Comparison of ENCODE assay signal across 8 cellular contexts in genomic region chr2:207711750-207712487, GRCh38. TPM values are rescaled to one million over a fixed set of nuclear protein-coding genes. Genes with fewer than 3 reads are reported as not detected.
DNase-seq lines count a peak whose midpoint lies in the region; ATAC-seq and TF ChIP-seq lines count a peak whose summit lies in the region.

No MANE protein-coding gene starts in this region.

- H3K4me3 ChIP-seq in HL-60 (replicated peaks; ENCODE audit: insufficient read depth, low read length) (peak overlapping the region; percentile 76), breast epithelium (peak overlapping the region; percentile 86 to 97 (median 87)), kidney epithelial cell (ENCODE audit: low read depth, low read length) (peak overlapping the region; percentile 80)

- no peaks in the 10 kb centered on the region for H3K9me3 ChIP-seq in breast epithelium

- H3K27ac ChIP-seq in HL-60 (replicated peaks) (peak overlapping the region; percentile 72), breast epithelium (peak overlapping the region; percentile 70 to 93)

- no peaks in the 10 kb centered on the region for H3K4me1 ChIP-seq in breast epithelium

- H3K27me3 ChIP-seq in HL-60 (ENCODE audit: insufficient read depth, poor library complexity, severe bottlenecking) (no peaks in the 10 kb centered on the region), breast epithelium (no peaks in the 10 kb centered on the region), kidney epithelial cell (ENCODE audit: control insufficient read depth, insufficient read depth, low read length) (no peaks in the 10 kb centered on the region)

- no peak for TF ChIP-seq CTCF in HL-60 (IDR thresholded peaks at IDR 0.05; ENCODE audit: insufficient read depth, low read length)
- TF ChIP-seq CTCF in breast epithelium (IDR thresholded peaks at IDR 0.05) = no peak
- no peak for TF ChIP-seq CTCF in kidney epithelial cell (IDR thresholded peaks at IDR 0.05; ENCODE audit: insufficient read depth, low read length, poor library complexity, severe bottlenecking)

- intact Hi-C loops in breast epithelium (cut with DNase I; ENCODE audit: low total_unique reads) = loop anchor here (2.0 kb wide), 1 partner anchor 53 kb away; no protein-coding TSS in a partner anchor

- peak; percentile 20 for ATAC-seq in GM21360 (IDR thresholded peaks at IDR 0.05; ENCODE audit: unreplicated experiment)

- DNase-seq in COR-L47 (lab: John Stamatoyannopoulos, UW) (peak; percentile 27), HL-60 (ENCODE audit: low read depth in 1 of 2, low spot score in 1 of 2) (peak; percentile 26 to 31), T-helper 9 cell (peak; percentile 34), breast epithelium (ENCODE audit: low spot score in 2 of 2) (peak; percentile 23 to 56), kidney epithelial cell (ENCODE audit: low read depth) (no peak), OCI-M2 (lab: John Stamatoyannopoulos, UW; ENCODE audit: unreplicated experiment) (no peak)
- peak; percentile 39 for DNase-seq in stimulated activated CD4-positive, alpha-beta T cell treated with anti-CD3 and anti-CD28 coated beads, Interleukin-1b, Interleukin-23, amount 100 ng/mL, for 48 hours

- no peak for TF ChIP-seq POLR2A in breast epithelium (IDR thresholded peaks at IDR 0.05)

- H3K36me3 ChIP-seq in breast epithelium = no peaks in the 10 kb centered on the region
- no peaks in the 10 kb centered on the region for H3K36me3 ChIP-seq in kidney epithelial cell (ENCODE audit: control insufficient read depth, insufficient read depth, low read length)

RNA-seq across cellular contexts. Expression of gene CCNYL1, which starts 0.5 kb away (rescaled TPM):
- total RNA-seq in breast epithelium = 10 to 100 TPM in 2 of 3 donors, 1 to 10 TPM in 1; 10.0 to 17.4 (median 11.8) TPM
- total RNA-seq in kidney epithelial cell = 16.6 and 16.8 TPM in 2 replicates

RNA-seq across cellular contexts. Expression of gene FZD5, which starts 57.8 kb away (rescaled TPM):
- 10 to 100 TPM in 2 of 3 donors, 1 to 10 TPM in 1; 5.2 to 17.0 (median 12.1) TPM for total RNA-seq in breast epithelium
- total RNA-seq in kidney epithelial cell = 7.4 and 9.1 TPM in 2 replicates

Comparison
In these comparisons a context has a peak if more than half of its experiments do, and no peak if none do; other contexts are left out.
1. DNase-seq: peak in COR-L47 (single experiment), HL-60 (2 of 2), T-helper 9 cell (single experiment), breast epithelium (2 of 2) and stimulated activated CD4-positive, alpha-beta T cell treated with anti-CD3 and anti-CD28 coated beads, Interleukin-1b, Interleukin-23, amount 100 ng/mL, for 48 hours (single experiment); none in kidney epithelial cell (single experiment) and OCI-M2 (single experiment).
2. Peak in every context shown above with its lines, with median percentiles within 50 percentile points of each other: H3K4me3 ChIP-seq.